ENCODE assay signal across 35 cellular contexts in genomic region chr1:114272593-114272992, GRCh38.
"Had no signal": no experiment of that assay in that cellular context is flagged by ENCODE, and none has a peak within 500 bp of the region (broad histone marks: within the 10 kb centered on the region; RNA-seq: fewer than 3 reads in every experiment).

No MANE protein-coding gene starts in this region.

- H3K4me3 Mint-ChIP-seq: activated B cell treated with CpG ODN at 0.5 μM for 24 hours; activated CD4-positive, alpha-beta memory T cell treated with anti-CD3 and anti-CD28 coated beads for 36 hours; activated CD4-positive, alpha-beta T cell treated with anti-CD3 and anti-CD28 coated beads for 36 hours; activated CD4-positive, alpha-beta T cell treated with anti-CD3 and anti-CD28 coated beads, Interleukin-2, amount 10 ng/mL, durations not matched to agents 24 days and 14 days; activated CD8-positive, alpha-beta memory T cell treated with anti-CD3 and anti-CD28 coated beads, Interleukin-2, amount 10 ng/mL, durations not matched to agents 7 days and 5 days; activated CD8-positive, alpha-beta T cell treated with anti-CD3 and anti-CD28 coated beads, Interleukin-2, amount 10 ng/mL, durations not matched to agents 7 days and 5 days; activated naive CD4-positive, alpha-beta T cell treated with anti-CD3 and anti-CD28 coated beads, Interleukin-2, amount 10 ng/mL, durations not matched to agents 7 days and 5 days; activated naive CD8-positive, alpha-beta T cell treated with anti-CD3 and anti-CD28 coated beads, Interleukin-2, amount 10 ng/mL, durations not matched to agents 7 days and 5 days; activated T-cell treated with anti-CD3 and anti-CD28 coated beads, Interleukin-2, amount 50 U/mL, for 72 hours; brain; dendritic cell treated with granulocyte-macrophage colony-stimulating factor and Interleukin-4, amounts not matched to agents 40 ng/mL and 50 ng/mL, for 4 days; effector memory CD8-positive, alpha-beta T cell; T-helper 17 cell; T-helper 2 cell treated with Interferon-gamma antibody and Interleukin-4, amounts not matched to agents 5 μg/mL and 100 μg/mL, for 36 hours had no signal

- H3K9me3 Mint-ChIP-seq: activated B cell treated with CpG ODN at 0.5 μM for 24 hours; activated CD4-positive, alpha-beta memory T cell treated with anti-CD3 and anti-CD28 coated beads for 36 hours; activated CD4-positive, alpha-beta T cell treated with anti-CD3 and anti-CD28 coated beads, Interleukin-2, amount 10 ng/mL, durations not matched to agents 24 days and 14 days; activated naive CD4-positive, alpha-beta T cell treated with anti-CD3 and anti-CD28 coated beads, Interleukin-2, amount 10 ng/mL, durations not matched to agents 7 days and 5 days; activated naive CD4-positive, alpha-beta T cell treated with anti-CD3 and anti-CD28 coated beads, Interleukin-2, amount 50 U/mL, for 72 hours; activated naive CD8-positive, alpha-beta T cell treated with anti-CD3 and anti-CD28 coated beads, Interleukin-2, amount 10 ng/mL, durations not matched to agents 7 days and 5 days; activated T-cell treated with anti-CD3 and anti-CD28 coated beads, Interleukin-2, amount 50 U/mL, for 72 hours; brain; dendritic cell treated with granulocyte-macrophage colony-stimulating factor and Interleukin-4, amounts not matched to agents 40 ng/mL and 50 ng/mL, for 4 days; effector memory CD8-positive, alpha-beta T cell; T-helper 2 cell treated with Interferon-gamma antibody and Interleukin-4, amounts not matched to agents 5 μg/mL and 100 μg/mL, for 36 hours had no signal

- H3K36me3 ChIP-seq: ascending aorta, breast epithelium, cardiac muscle cell, esophagus squamous epithelium, gastroesophageal sphincter, heart right ventricle, WERI-Rb-1 had no signal

- H3K27me3 ChIP-seq: ascending aorta, breast epithelium, cardiac muscle cell, gastroesophageal sphincter, heart right ventricle had no signal

- H3K27ac Mint-ChIP-seq: activated B cell treated with CpG ODN at 0.5 μM for 24 hours; activated CD4-positive, alpha-beta memory T cell treated with anti-CD3 and anti-CD28 coated beads for 36 hours; activated CD4-positive, alpha-beta T cell treated with anti-CD3 and anti-CD28 coated beads for 36 hours; activated CD4-positive, alpha-beta T cell treated with anti-CD3 and anti-CD28 coated beads, Interleukin-2, amount 10 ng/mL, durations not matched to agents 24 days and 14 days; activated CD8-positive, alpha-beta memory T cell treated with anti-CD3 and anti-CD28 coated beads, Interleukin-2, amount 10 ng/mL, durations not matched to agents 7 days and 5 days; activated CD8-positive, alpha-beta T cell treated with anti-CD3 and anti-CD28 coated beads, Interleukin-2, amount 10 ng/mL, durations not matched to agents 7 days and 5 days; activated naive CD4-positive, alpha-beta T cell treated with anti-CD3 and anti-CD28 coated beads, Interleukin-2, amount 10 ng/mL, durations not matched to agents 7 days and 5 days; activated naive CD4-positive, alpha-beta T cell treated with anti-CD3 and anti-CD28 coated beads, Interleukin-2, amount 50 U/mL, for 72 hours; activated naive CD8-positive, alpha-beta T cell treated with anti-CD3 and anti-CD28 coated beads, Interleukin-2, amount 10 ng/mL, durations not matched to agents 7 days and 5 days; activated T-cell treated with anti-CD3 and anti-CD28 coated beads, Interleukin-2, amount 50 U/mL, for 72 hours; brain; dendritic cell treated with granulocyte-macrophage colony-stimulating factor and Interleukin-4, amounts not matched to agents 40 ng/mL and 50 ng/mL, for 4 days; T-helper 17 cell; T-helper 2 cell treated with Interferon-gamma antibody and Interleukin-4, amounts not matched to agents 5 μg/mL and 100 μg/mL, for 36 hours had no signal

- H3K9me3 ChIP-seq: ascending aorta, breast epithelium, esophagus squamous epithelium, gastroesophageal sphincter, heart right ventricle had no signal

- H3K36me3 Mint-ChIP-seq: activated CD4-positive, alpha-beta memory T cell treated with anti-CD3 and anti-CD28 coated beads for 36 hours; activated CD8-positive, alpha-beta memory T cell treated with anti-CD3 and anti-CD28 coated beads, Interleukin-2, amount 10 ng/mL, durations not matched to agents 7 days and 5 days; activated naive CD4-positive, alpha-beta T cell treated with anti-CD3 and anti-CD28 coated beads, Interleukin-2, amount 10 ng/mL, durations not matched to agents 7 days and 5 days; activated naive CD4-positive, alpha-beta T cell treated with anti-CD3 and anti-CD28 coated beads, Interleukin-2, amount 50 U/mL, for 72 hours; activated naive CD8-positive, alpha-beta T cell treated with anti-CD3 and anti-CD28 coated beads, Interleukin-2, amount 10 ng/mL, durations not matched to agents 7 days and 5 days; brain had no signal

- ATAC-seq: activated CD4-positive, alpha-beta T cell treated with anti-CD3 and anti-CD28 coated beads for 36 hours; activated CD4-positive, CD25-positive, alpha-beta regulatory T cell treated with anti-CD3 and anti-CD28 coated beads, Interleukin-2, amount 50 U/mL, for 24 hours; activated CD8-positive, alpha-beta memory T cell treated with anti-CD3 and anti-CD28 coated beads, Interleukin-2, amount 10 ng/mL, durations not matched to agents 7 days and 5 days; activated CD8-positive, alpha-beta T cell treated with anti-CD3 and anti-CD28 coated beads, Interleukin-2, amount 10 ng/mL, durations not matched to agents 7 days and 5 days; activated naive CD4-positive, alpha-beta T cell treated with anti-CD3 and anti-CD28 coated beads, Interleukin-2, amount 50 U/mL, for 72 hours; activated T-cell treated with anti-CD3 and anti-CD28 coated beads, Interleukin-2, amount 50 U/mL, for 72 hours; effector memory CD8-positive, alpha-beta T cell; gastroesophageal sphincter; T-helper 17 cell had no signal

- H3K27me3 Mint-ChIP-seq: activated CD4-positive, alpha-beta memory T cell treated with anti-CD3 and anti-CD28 coated beads for 36 hours had no signal

- DNase-seq: activated B cell treated with CpG ODN at 0.5 μM for 24 hours; activated CD4-positive, alpha-beta memory T cell treated with anti-CD3 and anti-CD28 coated beads for 36 hours; activated CD4-positive, alpha-beta T cell treated with anti-CD3 and anti-CD28 coated beads for 36 hours; activated CD4-positive, alpha-beta T cell treated with anti-CD3 and anti-CD28 coated beads, Interleukin-2, amount 10 ng/mL, durations not matched to agents 24 days and 14 days; activated CD8-positive, alpha-beta memory T cell treated with anti-CD3 and anti-CD28 coated beads, Interleukin-2, amount 10 ng/mL, durations not matched to agents 7 days and 5 days; activated CD8-positive, alpha-beta memory T cell treated with anti-CD3 and anti-CD28 coated beads, Interleukin-2, amount 50 U/mL, for 4 hours; activated CD8-positive, alpha-beta T cell treated with anti-CD3 and anti-CD28 coated beads, Interleukin-2, amount 10 ng/mL, durations not matched to agents 7 days and 5 days; activated gamma-delta T cell; activated naive CD4-positive, alpha-beta T cell; activated naive CD4-positive, alpha-beta T cell treated with anti-CD3 and anti-CD28 coated beads, Interleukin-2, amount 10 ng/mL, durations not matched to agents 7 days and 5 days; activated naive CD8-positive, alpha-beta T cell treated with anti-CD3 and anti-CD28 coated beads, Interleukin-2, amount 10 ng/mL, durations not matched to agents 7 days and 5 days; activated T-cell treated with anti-CD3 and anti-CD28 coated beads, Interleukin-2, amount 50 U/mL, for 1 hour; activated T-cell treated with anti-CD3 and anti-CD28 coated beads, Interleukin-2, amount 50 U/mL, for 72 hours; central memory CD4-positive, alpha-beta T cell; dorsolateral prefrontal cortex; effector CD4-positive, alpha-beta T cell; effector memory CD8-positive, alpha-beta T cell; erythroblast; esophagus squamous epithelium; foreskin melanocyte; heart right ventricle; T-helper 1 cell; T-helper 17 cell; T1000; WERI-Rb-1 had no signal

- H3K27ac ChIP-seq: ascending aorta, breast epithelium, cardiac muscle cell, coronary artery, dorsolateral prefrontal cortex, esophagus squamous epithelium, gastroesophageal sphincter, heart right ventricle, WERI-Rb-1 had no signal

- H3K4me1 ChIP-seq: ascending aorta, breast epithelium, esophagus squamous epithelium, gastroesophageal sphincter had no signal

- H3K4me1 Mint-ChIP-seq: activated B cell treated with CpG ODN at 0.5 μM for 24 hours; activated CD4-positive, alpha-beta T cell treated with anti-CD3 and anti-CD28 coated beads for 36 hours; activated CD4-positive, alpha-beta T cell treated with anti-CD3 and anti-CD28 coated beads, Interleukin-2, amount 10 ng/mL, durations not matched to agents 24 days and 14 days; activated naive CD8-positive, alpha-beta T cell treated with anti-CD3 and anti-CD28 coated beads, Interleukin-2, amount 10 ng/mL, durations not matched to agents 7 days and 5 days had no signal

- H3K4me3 ChIP-seq: ascending aorta, breast epithelium, cardiac muscle cell, coronary artery, dorsolateral prefrontal cortex, esophagus squamous epithelium, gastroesophageal sphincter, heart right ventricle had no signal
